Comparison of ENCODE assay signal across 17 cellular contexts in genomic region chr3:146883292-146883691, GRCh38.
"Had no signal": no experiment of that assay in that cellular context is flagged by ENCODE, and none has a peak within 500 bp of the region (broad histone marks: within the 10 kb centered on the region; RNA-seq: fewer than 3 reads in every experiment).

No MANE protein-coding gene starts in this region.

- H3K4me3 ChIP-seq: thyroid gland had no signal

- H3K4me1 ChIP-seq: thyroid gland had no signal

- DNase-seq: activated CD4-positive, alpha-beta T cell treated with anti-CD3 and anti-CD28 coated beads, Interleukin-2, amount 10 ng/mL, durations not matched to agents 24 days and 14 days; activated CD4-positive, CD25-positive, alpha-beta regulatory T cell; activated CD8-positive, alpha-beta memory T cell treated with anti-CD3 and anti-CD28 coated beads, Interleukin-2, amount 50 U/mL, for 4 hours; activated CD8-positive, alpha-beta T cell treated with anti-CD3 and anti-CD28 coated beads, Interleukin-2, amount 10 ng/mL, durations not matched to agents 7 days and 5 days; activated effector memory CD4-positive, alpha-beta T cell treated with anti-CD3 and anti-CD28 coated beads, Interleukin-2, amount 50 U/mL, for 16 hours; activated T-cell treated with anti-CD3 and anti-CD28 coated beads, Interleukin-2, amount 50 U/mL, for 48 hours; amygdala; effector memory CD4-positive, alpha-beta T cell; foreskin fibroblast; hippocampal formation; mesenchymal stem cell; natural killer cell; stimulated activated CD4-positive, alpha-beta T cell treated with anti-CD3 and anti-CD28 coated beads, Interleukin-2, amount 100 ng/mL, for 48 hours; stimulated activated naive B cell treated with anti-CD40 and anti-IgM and Interleukin-4, amounts not matched to agents 10 μg/mL and 1 μg/mL and 100 μg/mL, for 72 hours; thyroid gland had no signal

- H3K9me3 ChIP-seq: thyroid gland had no signal

- H3K27ac ChIP-seq: thyroid gland had no signal

- H3K27me3 ChIP-seq: thyroid gland had no signal

- H3K4me1 Mint-ChIP-seq: activated CD4-positive, alpha-beta T cell treated with anti-CD3 and anti-CD28 coated beads, Interleukin-2, amount 10 ng/mL, durations not matched to agents 24 days and 14 days; natural killer cell; stimulated activated naive B cell treated with anti-CD40 and anti-IgM and Interleukin-4, amounts not matched to agents 10 μg/mL and 1 μg/mL and 100 μg/mL, for 72 hours had no signal

- H3K4me3 Mint-ChIP-seq: activated CD4-positive, alpha-beta T cell treated with anti-CD3 and anti-CD28 coated beads, Interleukin-2, amount 10 ng/mL, durations not matched to agents 24 days and 14 days; activated CD8-positive, alpha-beta T cell treated with anti-CD3 and anti-CD28 coated beads, Interleukin-2, amount 10 ng/mL, durations not matched to agents 7 days and 5 days; activated naive CD8-positive, alpha-beta T cell; dendritic cell treated with granulocyte-macrophage colony-stimulating factor and Interleukin-4, amounts not matched to agents 40 ng/mL and 50 ng/mL, for 4 days; natural killer cell; stimulated activated naive B cell treated with anti-CD40 and anti-IgM and Interleukin-4, amounts not matched to agents 10 μg/mL and 1 μg/mL and 100 μg/mL, for 72 hours had no signal

- ATAC-seq: activated CD8-positive, alpha-beta T cell treated with anti-CD3 and anti-CD28 coated beads, Interleukin-2, amount 10 ng/mL, durations not matched to agents 7 days and 5 days; natural killer cell; stimulated activated naive B cell treated with anti-CD40 and anti-IgM and Interleukin-4, amounts not matched to agents 10 μg/mL and 1 μg/mL and 100 μg/mL, for 72 hours had no signal

- H3K36me3 Mint-ChIP-seq: activated naive CD8-positive, alpha-beta T cell; natural killer cell; stimulated activated naive B cell treated with anti-CD40 and anti-IgM and Interleukin-4, amounts not matched to agents 10 μg/mL and 1 μg/mL and 100 μg/mL, for 72 hours had no signal

- H3K36me3 ChIP-seq: thyroid gland had no signal

- H3K9me3 Mint-ChIP-seq: activated CD4-positive, alpha-beta T cell treated with anti-CD3 and anti-CD28 coated beads, Interleukin-2, amount 10 ng/mL, durations not matched to agents 24 days and 14 days; stimulated activated naive B cell treated with anti-CD40 and anti-IgM and Interleukin-4, amounts not matched to agents 10 μg/mL and 1 μg/mL and 100 μg/mL, for 72 hours had no signal

- H3K27ac Mint-ChIP-seq: activated CD4-positive, alpha-beta T cell treated with anti-CD3 and anti-CD28 coated beads, Interleukin-2, amount 10 ng/mL, durations not matched to agents 24 days and 14 days; activated CD8-positive, alpha-beta T cell treated with anti-CD3 and anti-CD28 coated beads, Interleukin-2, amount 10 ng/mL, durations not matched to agents 7 days and 5 days; activated naive CD8-positive, alpha-beta T cell; dendritic cell treated with granulocyte-macrophage colony-stimulating factor and Interleukin-4, amounts not matched to agents 40 ng/mL and 50 ng/mL, for 4 days; natural killer cell; stimulated activated naive B cell treated with anti-CD40 and anti-IgM and Interleukin-4, amounts not matched to agents 10 μg/mL and 1 μg/mL and 100 μg/mL, for 72 hours had no signal

- H3K27me3 Mint-ChIP-seq: activated CD4-positive, alpha-beta T cell treated with anti-CD3 and anti-CD28 coated beads, Interleukin-2, amount 10 ng/mL, durations not matched to agents 24 days and 14 days; activated naive CD8-positive, alpha-beta T cell; dendritic cell treated with granulocyte-macrophage colony-stimulating factor and Interleukin-4, amounts not matched to agents 40 ng/mL and 50 ng/mL, for 4 days; stimulated activated naive B cell treated with anti-CD40 and anti-IgM and Interleukin-4, amounts not matched to agents 10 μg/mL and 1 μg/mL and 100 μg/mL, for 72 hours had no signal
